9 cellular contexts compared by ENCODE assay signal in genomic region chr2:216348909-216349308, GRCh38. TPM values are rescaled to one million over a fixed set of nuclear protein-coding genes. Genes with fewer than 3 reads are reported as not detected.
DNase-seq lines count a peak whose midpoint lies in the region; ATAC-seq, FAIRE-seq and TF ChIP-seq lines count a peak whose summit lies in the region.
"Had no signal": no experiment of that assay in that cellular context is flagged by ENCODE, and none has a peak within 500 bp of the region (broad histone marks: within the 10 kb centered on the region; RNA-seq: fewer than 3 reads in every experiment).

No MANE protein-coding gene starts in this region.

- no peaks in the 10 kb centered on the region for H3K9me3 ChIP-seq in CD8-positive, alpha-beta T cell (ENCODE audit: low read length)
- H3K9me3 ChIP-seq in keratinocyte (ENCODE audit: control insufficient read depth, low read depth, low read length) = no peaks in the 10 kb centered on the region

- no peak overlapping the region for H3K4me3 Mint-ChIP-seq in CD8-positive, alpha-beta T cell
- H3K4me3 Mint-ChIP-seq in activated naive CD8-positive, alpha-beta T cell treated with anti-CD3 and anti-CD28 coated beads, Interleukin-2, amount 50 U/mL, for 24 hours = no peak overlapping the region

- H2AFZ ChIP-seq in keratinocyte (ENCODE audit: control insufficient read depth, low read length) = no peak overlapping the region

- H3K36me3 Mint-ChIP-seq in CD8-positive, alpha-beta T cell = no peaks in the 10 kb centered on the region
- no peaks in the 10 kb centered on the region for H3K36me3 Mint-ChIP-seq in activated naive CD8-positive, alpha-beta T cell treated with anti-CD3 and anti-CD28 coated beads, Interleukin-2, amount 50 U/mL, for 24 hours (ENCODE audit: low read depth)

- no peaks in the 10 kb centered on the region for H3K36me3 ChIP-seq in CD8-positive, alpha-beta T cell (ENCODE audit: insufficient read depth, low read length)
- H3K36me3 ChIP-seq in keratinocyte (ENCODE audit: control insufficient read depth in 2 of 2, extremely low read depth in 1 of 2, insufficient read depth in 2 of 2, low read length in 2 of 2) = no peaks in the 10 kb centered on the region

- POLR2A ChIA-PET in CD8-positive, alpha-beta T cell (lab: Charles Lee) = no interaction called here

- CTCF ChIA-PET in CD8-positive, alpha-beta T cell (lab: Charles Lee) = no interaction called here

- ATAC-seq in CD8-positive, alpha-beta T cell = no peak
- ATAC-seq in HG02610 (IDR thresholded peaks at IDR 0.05; ENCODE audit: unreplicated experiment) (peak; percentile 36), GM18861 (IDR thresholded peaks at IDR 0.05; ENCODE audit: unreplicated experiment) (no peak)
- ATAC-seq in activated naive CD8-positive, alpha-beta T cell treated with anti-CD3 and anti-CD28 coated beads, Interleukin-2, amount 50 U/mL, for 24 hours = peak; percentile 70

- peak overlapping the region; percentile 35 for H3K4me2 ChIP-seq in keratinocyte (ENCODE audit: control insufficient read depth, extremely low read depth, insufficient read depth, low read depth, low read length)

- no peaks in the 10 kb centered on the region for H3K9me3 Mint-ChIP-seq in CD8-positive, alpha-beta T cell
- no peaks in the 10 kb centered on the region for H3K9me3 Mint-ChIP-seq in activated naive CD8-positive, alpha-beta T cell treated with anti-CD3 and anti-CD28 coated beads, Interleukin-2, amount 50 U/mL, for 24 hours

- peaks cover 9% of the 10 kb centered on the region for H4K20me1 ChIP-seq in keratinocyte (ENCODE audit: control insufficient read depth, extremely low read depth, insufficient read depth, low read length)

- H3K9ac ChIP-seq in keratinocyte (ENCODE audit: control insufficient read depth, extremely low read depth, insufficient read depth, low read length) = peak overlapping the region; percentile 22

- H3K27me3 ChIP-seq in CD8-positive, alpha-beta T cell (ENCODE audit: insufficient read depth, low read length) = no peaks in the 10 kb centered on the region
- H3K27me3 ChIP-seq in keratinocyte (ENCODE audit: control insufficient read depth, extremely low read depth, insufficient read depth, low read length) = no peaks in the 10 kb centered on the region

- no peaks in the 10 kb centered on the region for H3K27me3 Mint-ChIP-seq in CD8-positive, alpha-beta T cell (ENCODE audit: low read depth)
- H3K27me3 Mint-ChIP-seq in activated naive CD8-positive, alpha-beta T cell treated with anti-CD3 and anti-CD28 coated beads, Interleukin-2, amount 50 U/mL, for 24 hours = no peaks in the 10 kb centered on the region

- no peak for TF ChIP-seq CTCF in CD8-positive, alpha-beta T cell (IDR thresholded peaks at IDR 0.05)
- TF ChIP-seq CTCF in keratinocyte (optimal IDR thresholded peaks at IDR 0.05 in 1 of 3, IDR thresholded peaks at IDR 0.05 in 1 of 3, conservative IDR thresholded peaks at IDR 0.05 in 1 of 3; ENCODE audit: extremely low read depth in 1 of 3, insufficient read depth in 2 of 3, low read length in 3 of 3) = no peak

- peak overlapping the region; percentile 66 for H3K27ac Mint-ChIP-seq in CD8-positive, alpha-beta T cell
- peak overlapping the region; percentile 59 for H3K27ac Mint-ChIP-seq in activated naive CD8-positive, alpha-beta T cell treated with anti-CD3 and anti-CD28 coated beads, Interleukin-2, amount 50 U/mL, for 24 hours

- no peak overlapping the region for H3K27ac ChIP-seq in CD8-positive, alpha-beta T cell (ENCODE audit: low read depth, low read length)
- peak overlapping the region; percentile 38 for H3K27ac ChIP-seq in keratinocyte (ENCODE audit: control insufficient read depth, insufficient read depth, low read length)

- FAIRE-seq in keratinocyte (lab: Jason Lieb, UNC) (peak; percentile 95), GM19239 (lab: Jason Lieb, UNC) (no peak), frontal cortex (lab: Jason Lieb, UNC) (no peak)
- FAIRE-seq: kidney had no signal

- H3K4me3 ChIP-seq in CD8-positive, alpha-beta T cell (ENCODE audit: low read depth, low read length) = no peak overlapping the region
- no peak overlapping the region for H3K4me3 ChIP-seq in keratinocyte (ENCODE audit: control insufficient read depth in 2 of 3, extremely low read depth in 1 of 3, insufficient read depth in 2 of 3, low read depth in 1 of 3, low read length in 3 of 3)

- intact Hi-C loops in CD8-positive, alpha-beta T cell (cut with DNase I, micrococcal nuclease) = no loop called here

- no peaks in the 10 kb centered on the region for H3K79me2 ChIP-seq in keratinocyte (ENCODE audit: control insufficient read depth, insufficient read depth, low read length)

- no peak for DNase-seq in CD8-positive, alpha-beta T cell
- DNase-seq in activated naive CD8-positive, alpha-beta T cell treated with anti-CD3 and anti-CD28 coated beads, Interleukin-2, amount 50 U/mL, for 24 hours = peak; percentile 22
- peak; percentile 83 for DNase-seq in keratinocyte (ENCODE audit: low read depth, low spot score)
- no peak for DNase-seq in GM19239 (ENCODE audit: insufficient read length, low spot score)
- no peak for DNase-seq in frontal cortex (ENCODE audit: low spot score in 2 of 2)
- DNase-seq: kidney had no signal

- H3K9me1 ChIP-seq in keratinocyte (ENCODE audit: control insufficient read depth, extremely low read depth, insufficient read depth, low read length) = peaks cover 6% of the 10 kb centered on the region

- dilution Hi-C loops in keratinocyte (cut with MboI; ENCODE audit: extremely low pct_ligation_motif_present, low sequenced_read_pairs) = no loop called here

- peaks cover 87% of the 10 kb centered on the region for H3K4me1 Mint-ChIP-seq in CD8-positive, alpha-beta T cell (ENCODE audit: low read depth)
- peaks cover 80% of the 10 kb centered on the region for H3K4me1 Mint-ChIP-seq in activated naive CD8-positive, alpha-beta T cell treated with anti-CD3 and anti-CD28 coated beads, Interleukin-2, amount 50 U/mL, for 24 hours

- peaks cover 73% of the 10 kb centered on the region for H3K4me1 ChIP-seq in CD8-positive, alpha-beta T cell (ENCODE audit: insufficient read depth, low read length)
- peaks cover 34% of the 10 kb centered on the region for H3K4me1 ChIP-seq in keratinocyte (ENCODE audit: control insufficient read depth, extremely low read depth, insufficient read depth, low read length)

RNA-seq across cellular contexts. Expression of gene MARCHF4, which starts 23.4 kb away (rescaled TPM):
- not detected for total RNA-seq in CD8-positive, alpha-beta T cell
- polyA plus RNA-seq in keratinocyte = 2.4 to 9.2 TPM (median 5.3 TPM) in 3 replicates
- polyA plus RNA-seq in keratinocyte (2011; ENCODE audit: low read depth) = 0.06 TPM
- 4.9 and 6.2 TPM in 2 replicates for polyA plus RNA-seq in keratinocyte (2011; cell fraction: cytosol; rRNA removed)
- 6.9 and 8.4 TPM in 2 replicates for polyA plus RNA-seq in keratinocyte (2011; cell fraction: nucleus; rRNA removed)
- 0.59 and 16.4 TPM in 2 replicates for polyA plus RNA-seq in keratinocyte (2012; ENCODE audit: low replicate concordance)
- polyA minus RNA-seq in keratinocyte = 2.8 to 17.9 TPM (median 5.9 TPM) in 3 replicates
- 4.4 TPM for polyA minus RNA-seq in keratinocyte (2011; cell fraction: cytosol; rRNA and poly(A)+ RNA removed)
- polyA minus RNA-seq in keratinocyte (2011; cell fraction: nucleus; rRNA and poly(A)+ RNA removed) = 4.3 and 6.4 TPM in 2 replicates
- total RNA-seq in frontal cortex = 8.2 TPM
- total RNA-seq: kidney; T-helper 1 cell treated with Interleukin-12 subunit alpha and Interleukin-12 subunit beta and Interleukin-4 antibody, amounts not matched to agents 30 ng/mL and 1 ng/mL, for 36 hours had no signal

Comparison
In these comparisons a context has a peak if more than half of its experiments do, and no peak if none do; other contexts are left out.
1. ATAC-seq: peak in HG02610 (single experiment) and activated naive CD8-positive, alpha-beta T cell treated with anti-CD3 and anti-CD28 coated beads, Interleukin-2, amount 50 U/mL, for 24 hours (single experiment); none in CD8-positive, alpha-beta T cell (single experiment) and GM18861 (single experiment).
2. DNase-seq: peak in activated naive CD8-positive, alpha-beta T cell treated with anti-CD3 and anti-CD28 coated beads, Interleukin-2, amount 50 U/mL, for 24 hours (single experiment) and keratinocyte (single experiment); none in CD8-positive, alpha-beta T cell (0 of 7), GM19239 (single experiment) and frontal cortex (0 of 2).